Comparison of ENCODE assay signal across 30 cellular contexts in genomic region chr3:187271582-187271981, GRCh38. TPM values are rescaled to one million over a fixed set of nuclear protein-coding genes. Genes with fewer than 3 reads are reported as not detected.
"Had no signal": no experiment of that assay in that cellular context is flagged by ENCODE, and none has a peak within 500 bp of the region (broad histone marks: within the 10 kb centered on the region; RNA-seq: fewer than 3 reads in every experiment).

No MANE protein-coding gene starts in this region.

- H3K4me1 Mint-ChIP-seq: activated CD4-positive, alpha-beta memory T cell treated with anti-CD3 and anti-CD28 coated beads, Interleukin-2, amount 10 ng/mL, durations not matched to agents 7 days and 5 days; activated CD4-positive, alpha-beta T cell treated with anti-CD3 and anti-CD28 coated beads, Interleukin-2, amount 10 ng/mL, durations not matched to agents 7 days and 5 days; activated naive CD4-positive, alpha-beta T cell treated with anti-CD3 and anti-CD28 coated beads, Interleukin-2, amount 10 ng/mL, durations not matched to agents 7 days and 5 days; activated naive CD8-positive, alpha-beta T cell treated with anti-CD3 and anti-CD28 coated beads, Interleukin-2, amount 10 ng/mL, durations not matched to agents 7 days and 5 days; central memory CD8-positive, alpha-beta T cell had no signal

- H3K4me3 ChIP-seq: ascending aorta, breast epithelium, coronary artery, dorsolateral prefrontal cortex had no signal

- H3K4me3 Mint-ChIP-seq: activated CD4-positive, alpha-beta memory T cell treated with anti-CD3 and anti-CD28 coated beads, Interleukin-2, amount 10 ng/mL, durations not matched to agents 7 days and 5 days; activated CD4-positive, alpha-beta T cell treated with anti-CD3 and anti-CD28 coated beads, Interleukin-2, amount 10 ng/mL, durations not matched to agents 7 days and 5 days; activated naive CD4-positive, alpha-beta T cell treated with anti-CD3 and anti-CD28 coated beads, Interleukin-2, amount 10 ng/mL, durations not matched to agents 7 days and 5 days; activated naive CD8-positive, alpha-beta T cell treated with anti-CD3 and anti-CD28 coated beads, Interleukin-2, amount 10 ng/mL, durations not matched to agents 7 days and 5 days; activated T-cell treated with anti-CD3 and anti-CD28 coated beads, Interleukin-2, amount 50 U/mL, for 24 hours; activated T-cell treated with anti-CD3 and anti-CD28 coated beads, Interleukin-2, amount 50 U/mL, for 72 hours; brain; central memory CD8-positive, alpha-beta T cell; dendritic cell treated with granulocyte-macrophage colony-stimulating factor and Interleukin-4, amounts not matched to agents 40 ng/mL and 50 ng/mL, for 4 days; endodermal cell had no signal

- H3K4me1 ChIP-seq: ascending aorta, breast epithelium had no signal

- H3K27ac Mint-ChIP-seq: activated CD4-positive, alpha-beta memory T cell treated with anti-CD3 and anti-CD28 coated beads, Interleukin-2, amount 10 ng/mL, durations not matched to agents 7 days and 5 days; activated CD4-positive, alpha-beta T cell treated with anti-CD3 and anti-CD28 coated beads, Interleukin-2, amount 10 ng/mL, durations not matched to agents 7 days and 5 days; activated naive CD4-positive, alpha-beta T cell treated with anti-CD3 and anti-CD28 coated beads, Interleukin-2, amount 10 ng/mL, durations not matched to agents 7 days and 5 days; activated naive CD4-positive, alpha-beta T cell treated with anti-CD3 and anti-CD28 coated beads, Interleukin-2, amount 50 U/mL, for 72 hours; activated naive CD8-positive, alpha-beta T cell treated with anti-CD3 and anti-CD28 coated beads, Interleukin-2, amount 10 ng/mL, durations not matched to agents 7 days and 5 days; activated T-cell treated with anti-CD3 and anti-CD28 coated beads, Interleukin-2, amount 50 U/mL, for 24 hours; activated T-cell treated with anti-CD3 and anti-CD28 coated beads, Interleukin-2, amount 50 U/mL, for 72 hours; brain; dendritic cell treated with granulocyte-macrophage colony-stimulating factor and Interleukin-4, amounts not matched to agents 40 ng/mL and 50 ng/mL, for 4 days; endodermal cell had no signal

- H3K9me3 Mint-ChIP-seq: activated CD4-positive, alpha-beta memory T cell treated with anti-CD3 and anti-CD28 coated beads, Interleukin-2, amount 10 ng/mL, durations not matched to agents 7 days and 5 days; central memory CD8-positive, alpha-beta T cell had no signal

- H3K27me3 ChIP-seq: ascending aorta, breast epithelium had no signal

- ATAC-seq: activated naive CD4-positive, alpha-beta T cell treated with anti-CD3 and anti-CD28 coated beads, Interleukin-2, amount 50 U/mL, for 72 hours; activated T-cell treated with anti-CD3 and anti-CD28 coated beads, Interleukin-2, amount 50 U/mL, for 72 hours; esophagus mucosa had no signal

- H3K36me3 Mint-ChIP-seq: activated naive CD4-positive, alpha-beta T cell treated with anti-CD3 and anti-CD28 coated beads, Interleukin-2, amount 10 ng/mL, durations not matched to agents 7 days and 5 days; activated naive CD8-positive, alpha-beta T cell treated with anti-CD3 and anti-CD28 coated beads, Interleukin-2, amount 10 ng/mL, durations not matched to agents 7 days and 5 days had no signal

- H3K36me3 ChIP-seq: ascending aorta, breast epithelium had no signal

- FAIRE-seq: frontal cortex had no signal

- H3K27ac ChIP-seq: ascending aorta, breast epithelium, coronary artery, dorsolateral prefrontal cortex had no signal

- DNase-seq: activated CD4-positive, alpha-beta memory T cell treated with anti-CD3 and anti-CD28 coated beads, Interleukin-2, amount 10 ng/mL, durations not matched to agents 7 days and 5 days; activated CD4-positive, alpha-beta T cell treated with anti-CD3 and anti-CD28 coated beads for 1 hour; activated CD4-positive, alpha-beta T cell treated with anti-CD3 and anti-CD28 coated beads for 4 hours; activated CD4-positive, alpha-beta T cell treated with anti-CD3 and anti-CD28 coated beads, Interleukin-2, amount 10 ng/mL, durations not matched to agents 7 days and 5 days; activated CD4-positive, alpha-beta T cell treated with anti-CD3 and anti-CD28 coated beads, Interleukin-2, amount 50 U/mL, for 4 hours; activated CD8-positive, alpha-beta memory T cell treated with anti-CD3 and anti-CD28 coated beads, Interleukin-2, amount 50 U/mL, for 48 hours; activated gamma-delta T cell; activated naive CD4-positive, alpha-beta T cell; activated naive CD4-positive, alpha-beta T cell treated with anti-CD3 and anti-CD28 coated beads, Interleukin-2, amount 10 ng/mL, durations not matched to agents 7 days and 5 days; activated naive CD8-positive, alpha-beta T cell treated with anti-CD3 and anti-CD28 coated beads, Interleukin-2, amount 10 ng/mL, durations not matched to agents 7 days and 5 days; activated T-cell treated with anti-CD3 and anti-CD28 coated beads for 4 hours; activated T-cell treated with anti-CD3 and anti-CD28 coated beads, Interleukin-2, amount 50 U/mL, for 24 hours; activated T-cell treated with anti-CD3 and anti-CD28 coated beads, Interleukin-2, amount 50 U/mL, for 72 hours; dorsolateral prefrontal cortex; effector memory CD4-positive, alpha-beta T cell; endodermal cell; foreskin fibroblast; head of caudate nucleus; T-helper 2 cell had no signal

RNA-seq across cellular contexts. Expression of gene MASP1, which starts 20.0 kb away (rescaled TPM):
- total RNA-seq: activated CD4-positive, alpha-beta memory T cell treated with anti-CD3 and anti-CD28 coated beads, Interleukin-2, amount 10 ng/mL, durations not matched to agents 7 days and 5 days; activated CD4-positive, alpha-beta T cell treated with anti-CD3 and anti-CD28 coated beads, Interleukin-2, amount 10 ng/mL, durations not matched to agents 7 days and 5 days; activated naive CD4-positive, alpha-beta T cell treated with anti-CD3 and anti-CD28 coated beads, Interleukin-2, amount 50 U/mL, for 72 hours; activated naive CD8-positive, alpha-beta T cell treated with anti-CD3 and anti-CD28 coated beads, Interleukin-2, amount 10 ng/mL, durations not matched to agents 7 days and 5 days; activated T-cell treated with anti-CD3 and anti-CD28 coated beads, Interleukin-2, amount 50 U/mL, for 72 hours; epithelial cell of proximal tubule; T-helper 1 cell treated with Interleukin-12 subunit alpha and Interleukin-12 subunit beta and Interleukin-4 antibody, amounts not matched to agents 30 ng/mL and 1 ng/mL, for 36 hours had no signal
